ENCODE assay signal across 9 cellular contexts in genomic region chr12:54596526-54596946, GRCh38. TPM values are rescaled to one million over a fixed set of nuclear protein-coding genes. Genes with fewer than 3 reads are reported as not detected.
A peak's percentile ranks its signal among the peaks of the same experiment; 100 is the strongest.
DNase-seq lines count a peak whose midpoint lies in the region; ATAC-seq and TF ChIP-seq lines count a peak whose summit lies in the region.
"Had no signal": no experiment of that assay in that cellular context is flagged by ENCODE, and none has a peak within 500 bp of the region (broad histone marks: within the 10 kb centered on the region; RNA-seq: fewer than 3 reads in every experiment).

No MANE protein-coding gene starts in this region.

- H3K27ac ChIP-seq in body of pancreas (no peak overlapping the region), iPS DF 6.9 (ENCODE audit: low read length) (no peak overlapping the region)

- 8 to 14% methylated on average over 3 of the region's 3 CpGs for WGBS in body of pancreas, 2 donors
- no CpG with 5 or more reads among the region's 3 CpGs for WGBS in iPS DF 6.9 (ENCODE audit: insufficient coverage, insufficient read length)

- ATAC-seq in body of pancreas (peak; percentile 77), GM21576 (IDR thresholded peaks at IDR 0.05; ENCODE audit: unreplicated experiment) (no peak), HG03457 (IDR thresholded peaks at IDR 0.05; ENCODE audit: unreplicated experiment) (no peak)

- DNase-seq in EL (peak; percentile 63), T-helper 9 cell (peak; percentile 48), body of pancreas (peak; percentile 71 to 83 (median 74)), iPS DF 6.9 (ENCODE audit: low read depth, low spot score) (peak; percentile 80)
- DNase-seq in stimulated activated CD4-positive, alpha-beta T cell treated with anti-CD3 and anti-CD28 coated beads, Interleukin-12 subunit alpha, Interleukin-12 subunit beta, amount 100 ng/mL, for 48 hours (ENCODE audit: low read depth in 2 of 3, low spot score in 1 of 3), result peak; percentile 25 to 56 (median 48)

- no peak for TF ChIP-seq POLR2A in body of pancreas (IDR thresholded peaks at IDR 0.05)

- H3K4me3 ChIP-seq in body of pancreas (no peak overlapping the region), iPS DF 6.9 (ENCODE audit: low read length) (no peak overlapping the region)

- H3K9me3 ChIP-seq in body of pancreas (no peaks in the 10 kb centered on the region), iPS DF 6.9 (ENCODE audit: control insufficient read depth, insufficient read depth, low read length) (no peaks in the 10 kb centered on the region)

- TF ChIP-seq CTCF in LNCAP (IDR thresholded peaks at IDR 0.05) (peak; percentile 91), body of pancreas (IDR thresholded peaks at IDR 0.05) (peak; percentile 68 to 90 (median 74))

- H3K4me1 ChIP-seq in body of pancreas (peaks cover 5% of the 10 kb centered on the region), iPS DF 6.9 (ENCODE audit: control insufficient read depth, insufficient read depth, low read length) (no peaks in the 10 kb centered on the region)

- no peaks in the 10 kb centered on the region for H3K27me3 ChIP-seq in body of pancreas
- peaks cover 2% of the 10 kb centered on the region; the same call in 1 of the 2 replicates for H3K27me3 ChIP-seq in iPS DF 6.9 (ENCODE audit: control insufficient read depth, insufficient read depth, low read length)

- H3K36me3 ChIP-seq in body of pancreas (replicated peaks in 1 of 2; ENCODE audit: insufficient read depth in 1 of 2, low read depth in 2 of 2), result no peaks in the 10 kb centered on the region
- H3K36me3 ChIP-seq in iPS DF 6.9 (ENCODE audit: control insufficient read depth, insufficient read depth, low read length), result no peaks in the 10 kb centered on the region

- intact Hi-C loops in body of pancreas (cut with DNase I), result no loop called here

RNA-seq across cellular contexts. Expression of gene PPP1R1A, which starts 8.1 kb away (rescaled TPM):
- total RNA-seq in body of pancreas, result 10 to 100 TPM in 1 of 2 donors, 1 to 10 TPM in 1; 3.6 to 51.4 TPM
- total RNA-seq: activated CD8-positive, alpha-beta memory T cell treated with anti-CD3 and anti-CD28 coated beads for 36 hours had no signal

RNA-seq across cellular contexts. Expression of gene LACRT, which starts 38.2 kb away (rescaled TPM):
- not detected for total RNA-seq in body of pancreas
- total RNA-seq: activated CD8-positive, alpha-beta memory T cell treated with anti-CD3 and anti-CD28 coated beads for 36 hours had no signal

RNA-seq across cellular contexts. Expression of gene PDE1B, which starts 47.1 kb away (rescaled TPM):
- total RNA-seq in body of pancreas, result 1 to 10 TPM; 1.8 to 6.6 TPM

RNA-seq across cellular contexts. Expression of gene DCD, which starts 51.6 kb away (rescaled TPM):
- total RNA-seq in body of pancreas, result not detected
- total RNA-seq: activated CD8-positive, alpha-beta memory T cell treated with anti-CD3 and anti-CD28 coated beads for 36 hours had no signal
